ENCODE assay signal across 7 cellular contexts in genomic region chr4:164312671-164313070, GRCh38.
"Had no signal": no experiment of that assay in that cellular context is flagged by ENCODE, and none has a peak within 500 bp of the region (broad histone marks: within the 10 kb centered on the region; RNA-seq: fewer than 3 reads in every experiment).

No MANE protein-coding gene starts in this region.

- ATAC-seq: K562 had no signal

- DNase-seq: GOT3, H7, HCEC 1CT, IMR-90, KG1 had no signal

- H3K27ac ChIP-seq: HL-60 had no signal

- H3K4me3 ChIP-seq: K562 had no signal
